ENCODE assay signal across 1 cellular context in genomic region chr1:230151924-230152468, GRCh38.
A peak's percentile ranks its signal among the peaks of the same experiment; 100 is the strongest.
TF ChIP-seq lines count a peak whose summit lies in the region.

No MANE protein-coding gene starts in this region.

TF ChIP-seq in K562, 482 proteins besides CTCF, POLR2A, EP300 and RAD21 (continued from another document and continues in another):
- TF ChIP-seq ZBTB34 (CRISPR knock-in tag; IDR thresholded peaks at IDR 0.05) (peak; percentile 81), GATAD2A (IDR thresholded peaks at IDR 0.05) (peak; percentile 80; the same call in 1 of the 2 replicates), KAT7 (CRISPR knock-in tag; IDR thresholded peaks at IDR 0.05; ENCODE audit: borderline replicate concordance) (no peak), PHB (CRISPR knock-in tag; IDR thresholded peaks at IDR 0.05) (0 out of 2 replicates have a peak, but pooled peaks have one; percentile 71), RFX1 (IDR thresholded peaks at IDR 0.05) (no peak), VEZF1 (CRISPR knock-in tag; IDR thresholded peaks at IDR 0.05) (peak; percentile 63), HBP1 (CRISPR knock-in tag; IDR thresholded peaks at IDR 0.05) (0 out of 2 replicates have a peak, but pooled peaks have one; percentile 73), HIVEP1 (CRISPR knock-in tag; IDR thresholded peaks at IDR 0.05) (peak; percentile 97), ZNF239 (CRISPR knock-in tag; IDR thresholded peaks at IDR 0.05) (peak; percentile 92), NR2C1 (IDR thresholded peaks at IDR 0.05) (no peak), NR2C1 (tag; IDR thresholded peaks at IDR 0.05) (peak; percentile 94), KDM2B (CRISPR knock-in tag; IDR thresholded peaks at IDR 0.05) (peak; percentile 79; the same call in 1 of the 2 replicates), MEF2D (tag; conservative IDR thresholded peaks at IDR 0.05; ENCODE audit: low read depth) (peak; percentile 97), ZNF398 (CRISPR knock-in tag; IDR thresholded peaks at IDR 0.05) (peak; percentile 91), NONO (IDR thresholded peaks at IDR 0.05; ENCODE audit: low read depth in 2 of 2, low read length in 1 of 2) (no peak), MAX (CRISPR knock-in tag; IDR thresholded peaks at IDR 0.05) (no peak), ZFPM2 (CRISPR knock-in tag; IDR thresholded peaks at IDR 0.05) (peak; percentile 88; the same call in 1 of the 2 replicates), ZNF507 (tag; conservative IDR thresholded peaks at IDR 0.05) (peak; percentile 67), SMAD1 (IDR thresholded peaks at IDR 0.05; ENCODE audit: low read depth, low read length, partially characterized antibody) (no peak), ELF2 (CRISPR knock-in tag; IDR thresholded peaks at IDR 0.05) (peak; percentile 90), FOXA3 (CRISPR knock-in tag; conservative IDR thresholded peaks at IDR 0.05 in 1 of 2, IDR thresholded peaks at IDR 0.05 in 1 of 2) (no peak), RERE (CRISPR knock-in tag; IDR thresholded peaks at IDR 0.05; ENCODE audit: borderline replicate concordance) (no peak), FOXP1 (CRISPR knock-in tag; IDR thresholded peaks at IDR 0.05) (no peak), TARDBP (IDR thresholded peaks at IDR 0.05) (no peak), ZNF75A (CRISPR knock-in tag; IDR thresholded peaks at IDR 0.05) (peak; percentile 84; the same call in 1 of the 2 replicates), ZNF274 (IDR thresholded peaks at IDR 0.05; ENCODE audit: borderline replicate concordance, low read depth, low read length) (no peak), JUND (IDR thresholded peaks at IDR 0.05; ENCODE audit: borderline replicate concordance, low read depth, low read length) (no peak), JUND (tag; IDR thresholded peaks at IDR 0.05; ENCODE audit: borderline replicate concordance, low read depth, low read length) (peak; percentile 53; the same call in 1 of the 3 replicates), SIN3B (IDR thresholded peaks at IDR 0.05; ENCODE audit: low read depth) (no peak), FUS (optimal IDR thresholded peaks at IDR 0.05; ENCODE audit: low read depth, low read length) (no peak), FOXO4 (CRISPR knock-in tag; IDR thresholded peaks at IDR 0.05) (peak; percentile 87; the same call in 1 of the 2 replicates), MCM3 (IDR thresholded peaks at IDR 0.05) (no peak), RHOXF2B (CRISPR knock-in tag; conservative IDR thresholded peaks at IDR 0.05) (peak; percentile 94), ZC3H11A (IDR thresholded peaks at IDR 0.05; ENCODE audit: low read depth, low read length) (no peak), ADNP (tag; IDR thresholded peaks at IDR 0.05) (no peak), SRSF3 (IDR thresholded peaks at IDR 0.05; ENCODE audit: insufficient read depth, low read length) (no peak), CTBP1 (IDR thresholded peaks at IDR 0.05; ENCODE audit: borderline replicate concordance) (no peak), SLC30A9 (CRISPR knock-in tag; IDR thresholded peaks at IDR 0.05) (peak; percentile 85; the same call in 1 of the 2 replicates), NRF1 (conservative IDR thresholded peaks at IDR 0.05 in 1 of 2, IDR thresholded peaks at IDR 0.05 in 1 of 2) (no peak), RBM14 (IDR thresholded peaks at IDR 0.05; ENCODE audit: borderline replicate concordance, insufficient read depth, low read depth, low read length) (no peak), PYGO2 (tag; IDR thresholded peaks at IDR 0.05) (peak; percentile 95), ZNF445 (CRISPR knock-in tag; IDR thresholded peaks at IDR 0.05; ENCODE audit: low read depth) (peak; percentile 77), NELFE (IDR thresholded peaks at IDR 0.05; ENCODE audit: insufficient read depth, insufficient read length) (no peak), SIRT6 (IDR thresholded peaks at IDR 0.05; ENCODE audit: low read depth, low read length) (no peak), NR4A1 (CRISPR knock-in tag; IDR thresholded peaks at IDR 0.05) (peak; percentile 97), NR4A1 (tag; IDR thresholded peaks at IDR 0.05) (peak; percentile 98), CAMTA2 (CRISPR knock-in tag; conservative IDR thresholded peaks at IDR 0.05) (0 out of 2 replicates have a peak, but pooled peaks have one; percentile 61), PCBP2 (IDR thresholded peaks at IDR 0.05; ENCODE audit: low read depth, low read length, poor library complexity, severe bottlenecking) (no peak), ARID4B (CRISPR knock-in tag; IDR thresholded peaks at IDR 0.05) (no peak)
